In the genomic region with DNA sequence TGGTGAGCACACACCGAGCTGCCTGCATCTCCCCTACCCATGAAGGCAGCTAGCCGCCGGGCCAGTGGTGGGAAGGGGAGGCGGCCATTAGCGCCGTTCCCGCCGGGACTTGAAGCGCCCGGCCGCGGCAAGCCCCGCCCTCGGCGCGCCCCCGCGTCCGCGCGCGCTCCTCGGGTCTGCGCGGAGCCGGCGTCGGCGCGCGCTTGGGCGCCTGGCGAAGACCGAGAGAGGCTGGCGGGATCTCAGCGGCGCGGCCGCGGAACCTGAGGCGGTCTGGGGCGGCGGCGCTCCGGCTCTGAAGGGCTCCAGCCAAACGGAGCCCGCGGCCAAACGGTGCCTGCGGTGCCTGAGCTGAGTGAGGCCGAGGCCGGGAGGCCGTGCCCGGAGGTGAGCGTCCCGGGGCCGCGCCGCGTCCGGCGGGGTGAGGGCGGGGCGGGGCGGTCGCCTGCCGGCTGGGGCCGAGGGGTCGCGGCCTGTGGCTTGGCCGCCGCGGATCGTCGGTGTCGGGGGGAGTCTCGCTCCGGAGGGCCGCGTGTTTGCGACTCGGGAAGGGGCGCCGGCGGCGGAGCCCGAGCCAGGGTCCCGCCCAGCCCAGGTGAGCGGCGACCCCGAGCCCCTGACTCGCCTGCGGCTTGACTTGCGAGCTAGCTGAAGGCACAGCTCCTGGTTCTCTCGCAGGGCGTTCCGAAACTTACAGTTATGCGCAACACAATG, we compare ENCODE assay signal across 1 cellular context.
TF ChIP-seq lines count a peak whose summit lies in the region.

A gene with protein sequence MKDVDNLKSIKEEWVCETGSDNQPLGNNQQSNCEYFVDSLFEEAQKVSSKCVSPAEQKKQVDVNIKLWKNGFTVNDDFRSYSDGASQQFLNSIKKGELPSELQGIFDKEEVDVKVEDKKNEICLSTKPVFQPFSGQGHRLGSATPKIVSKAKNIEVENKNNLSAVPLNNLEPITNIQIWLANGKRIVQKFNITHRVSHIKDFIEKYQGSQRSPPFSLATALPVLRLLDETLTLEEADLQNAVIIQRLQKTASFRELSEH (plus strand): TSS at position 202 of the 714 bp plus-strand sequence. CDS start 17,852 bp downstream, outside the sequence.

TF ChIP-seq in HepG2, 621 proteins besides CTCF, POLR2A, EP300 and RAD21 (continued from another document and continues in another):
- TF ChIP-seq ZBTB44 (CRISPR knock-in tag; IDR thresholded peaks at IDR 0.05), result no peak
- TF ChIP-seq HNRNPH1 (optimal IDR thresholded peaks at IDR 0.05; ENCODE audit: low read depth, low read length), result no peak
- no peak for TF ChIP-seq TCF7L2 (IDR thresholded peaks at IDR 0.05; ENCODE audit: low read depth, low read length)
- TF ChIP-seq ASH2L (IDR thresholded peaks at IDR 0.05; ENCODE audit: insufficient read length, low read depth, low read length), result peak; percentile 70
- TF ChIP-seq, protein P1, sequence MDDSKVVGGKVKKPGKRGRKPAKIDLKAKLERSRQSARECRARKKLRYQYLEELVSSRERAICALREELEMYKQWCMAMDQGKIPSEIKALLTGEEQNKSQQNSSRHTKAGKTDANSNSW (CRISPR knock-in tag; IDR thresholded peaks at IDR 0.05; ENCODE audit: borderline replicate concordance), result no peak
- TF ChIP-seq ZNF12 (CRISPR knock-in tag; IDR thresholded peaks at IDR 0.05), result no peak
- TF ChIP-seq ZNF460 (CRISPR knock-in tag; IDR thresholded peaks at IDR 0.05; ENCODE audit: borderline replicate concordance), result no peak
- TF ChIP-seq, protein P2, sequence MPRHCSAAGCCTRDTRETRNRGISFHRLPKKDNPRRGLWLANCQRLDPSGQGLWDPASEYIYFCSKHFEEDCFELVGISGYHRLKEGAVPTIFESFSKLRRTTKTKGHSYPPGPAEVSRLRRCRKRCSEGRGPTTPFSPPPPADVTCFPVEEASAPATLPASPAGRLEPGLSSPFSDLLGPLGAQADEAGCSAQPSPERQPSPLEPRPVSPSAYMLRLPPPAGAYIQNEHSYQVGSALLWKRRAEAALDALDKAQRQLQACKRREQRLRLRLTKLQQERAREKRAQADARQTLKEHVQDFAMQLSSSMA (CRISPR knock-in tag; IDR thresholded peaks at IDR 0.05), result 0 out of 2 replicates have a peak, but pooled peaks have one; percentile 35
- peak; percentile 87 for TF ChIP-seq PHF8 (CRISPR knock-in tag; IDR thresholded peaks at IDR 0.05)
- peak; percentile 38; the same call in 1 of the 2 replicates for TF ChIP-seq ATF3 (CRISPR knock-in tag; IDR thresholded peaks at IDR 0.05)
- no peak for TF ChIP-seq ZUFSP (CRISPR knock-in tag; IDR thresholded peaks at IDR 0.05; ENCODE audit: borderline replicate concordance)
- TF ChIP-seq, protein P3, sequence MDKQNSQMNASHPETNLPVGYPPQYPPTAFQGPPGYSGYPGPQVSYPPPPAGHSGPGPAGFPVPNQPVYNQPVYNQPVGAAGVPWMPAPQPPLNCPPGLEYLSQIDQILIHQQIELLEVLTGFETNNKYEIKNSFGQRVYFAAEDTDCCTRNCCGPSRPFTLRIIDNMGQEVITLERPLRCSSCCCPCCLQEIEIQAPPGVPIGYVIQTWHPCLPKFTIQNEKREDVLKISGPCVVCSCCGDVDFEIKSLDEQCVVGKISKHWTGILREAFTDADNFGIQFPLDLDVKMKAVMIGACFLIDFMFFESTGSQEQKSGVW (CRISPR knock-in tag; IDR thresholded peaks at IDR 0.05; ENCODE audit: borderline replicate concordance), result no peak
- TF ChIP-seq SRSF4 (IDR thresholded peaks at IDR 0.05; ENCODE audit: low read depth, low read length, poor library complexity, severe bottlenecking), result no peak
- no peak for TF ChIP-seq SMAD3 (CRISPR knock-in tag; IDR thresholded peaks at IDR 0.05)
- TF ChIP-seq TEAD3 (CRISPR knock-in tag; optimal IDR thresholded peaks at IDR 0.05; ENCODE audit: borderline replicate concordance), result no peak
- no peak for TF ChIP-seq ZIK1 (CRISPR knock-in tag; IDR thresholded peaks at IDR 0.05; ENCODE audit: borderline replicate concordance, low read depth)
- peak; percentile 32; the same call in 1 of the 2 replicates for TF ChIP-seq ZNF749 (CRISPR knock-in tag; IDR thresholded peaks at IDR 0.05; ENCODE audit: borderline replicate concordance)
- TF ChIP-seq PCBP2 (optimal IDR thresholded peaks at IDR 0.05; ENCODE audit: low read depth, low read length, poor library complexity, severe bottlenecking), result no peak
- 0 out of 2 replicates have a peak, but pooled peaks have one; percentile 38 for TF ChIP-seq KMT2B (CRISPR knock-in tag; IDR thresholded peaks at IDR 0.05)
- peak; percentile 77; the same call in 1 of the 2 replicates for TF ChIP-seq ZSCAN20 (CRISPR knock-in tag; IDR thresholded peaks at IDR 0.05; ENCODE audit: borderline replicate concordance)
- TF ChIP-seq, protein P4, sequence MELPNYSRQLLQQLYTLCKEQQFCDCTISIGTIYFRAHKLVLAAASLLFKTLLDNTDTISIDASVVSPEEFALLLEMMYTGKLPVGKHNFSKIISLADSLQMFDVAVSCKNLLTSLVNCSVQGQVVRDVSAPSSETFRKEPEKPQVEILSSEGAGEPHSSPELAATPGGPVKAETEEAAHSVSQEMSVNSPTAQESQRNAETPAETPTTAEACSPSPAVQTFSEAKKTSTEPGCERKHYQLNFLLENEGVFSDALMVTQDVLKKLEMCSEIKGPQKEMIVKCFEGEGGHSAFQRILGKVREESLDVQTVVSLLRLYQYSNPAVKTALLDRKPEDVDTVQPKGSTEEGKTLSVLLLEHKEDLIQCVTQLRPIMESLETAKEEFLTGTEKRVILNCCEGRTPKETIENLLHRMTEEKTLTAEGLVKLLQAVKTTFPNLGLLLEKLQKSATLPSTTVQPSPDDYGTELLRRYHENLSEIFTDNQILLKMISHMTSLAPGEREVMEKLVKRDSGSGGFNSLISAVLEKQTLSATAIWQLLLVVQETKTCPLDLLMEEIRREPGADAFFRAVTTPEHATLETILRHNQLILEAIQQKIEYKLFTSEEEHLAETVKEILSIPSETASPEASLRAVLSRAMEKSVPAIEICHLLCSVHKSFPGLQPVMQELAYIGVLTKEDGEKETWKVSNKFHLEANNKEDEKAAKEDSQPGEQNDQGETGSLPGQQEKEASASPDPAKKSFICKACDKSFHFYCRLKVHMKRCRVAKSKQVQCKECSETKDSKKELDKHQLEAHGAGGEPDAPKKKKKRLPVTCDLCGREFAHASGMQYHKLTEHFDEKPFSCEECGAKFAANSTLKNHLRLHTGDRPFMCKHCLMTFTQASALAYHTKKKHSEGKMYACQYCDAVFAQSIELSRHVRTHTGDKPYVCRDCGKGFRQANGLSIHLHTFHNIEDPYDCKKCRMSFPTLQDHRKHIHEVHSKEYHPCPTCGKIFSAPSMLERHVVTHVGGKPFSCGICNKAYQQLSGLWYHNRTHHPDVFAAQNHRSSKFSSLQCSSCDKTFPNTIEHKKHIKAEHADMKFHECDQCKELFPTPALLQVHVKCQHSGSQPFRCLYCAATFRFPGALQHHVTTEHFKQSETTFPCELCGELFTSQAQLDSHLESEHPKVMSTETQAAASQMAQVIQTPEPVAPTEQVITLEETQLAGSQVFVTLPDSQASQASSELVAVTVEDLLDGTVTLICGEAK (IDR thresholded peaks at IDR 0.05), result no peak
- TF ChIP-seq, protein P4 (CRISPR knock-in tag; IDR thresholded peaks at IDR 0.05), result peak; percentile 67
- TF ChIP-seq LCORL (IDR thresholded peaks at IDR 0.05), result no peak
- no peak for TF ChIP-seq LCORL (CRISPR knock-in tag; IDR thresholded peaks at IDR 0.05)
- TF ChIP-seq ZNF841 (CRISPR knock-in tag; IDR thresholded peaks at IDR 0.05; ENCODE audit: borderline replicate concordance), result no peak
- TF ChIP-seq STAT6 (CRISPR knock-in tag; IDR thresholded peaks at IDR 0.05; ENCODE audit: borderline replicate concordance), result no peak
- peak; percentile 79; the same call in 1 of the 2 replicates for TF ChIP-seq ZSCAN21 (CRISPR knock-in tag; IDR thresholded peaks at IDR 0.05; ENCODE audit: borderline replicate concordance)
- TF ChIP-seq POLR2AphosphoS5 (IDR thresholded peaks at IDR 0.05; ENCODE audit: low read depth, low read length), result peak; percentile 86
- no peak for TF ChIP-seq MTA1 (CRISPR knock-in tag; IDR thresholded peaks at IDR 0.05; ENCODE audit: borderline replicate concordance)
- no peak for TF ChIP-seq ZNF501 (CRISPR knock-in tag; IDR thresholded peaks at IDR 0.05)
- TF ChIP-seq MAF1 (CRISPR knock-in tag; IDR thresholded peaks at IDR 0.05; ENCODE audit: borderline replicate concordance), result peak; percentile 55; the same call in 1 of the 2 replicates
- peak; percentile 70 for TF ChIP-seq IKZF4 (CRISPR knock-in tag; IDR thresholded peaks at IDR 0.05; ENCODE audit: borderline replicate concordance, low read depth, not compliant biosample characterization)
- TF ChIP-seq HOXA3 (CRISPR knock-in tag; IDR thresholded peaks at IDR 0.05), result peak; percentile 72; the same call in 1 of the 2 replicates
- no peak for TF ChIP-seq ISL2 (CRISPR knock-in tag; IDR thresholded peaks at IDR 0.05)
- peak; percentile 63; the same call in 1 of the 2 replicates for TF ChIP-seq IRF2 (CRISPR knock-in tag; IDR thresholded peaks at IDR 0.05)
- TF ChIP-seq POLR2AphosphoS2 (IDR thresholded peaks at IDR 0.05; ENCODE audit: low read depth, low read length), result no peak
- no peak for TF ChIP-seq EZH2 (conservative IDR thresholded peaks at IDR 0.05; ENCODE audit: low read depth, low read length)
- TF ChIP-seq PHF5A (CRISPR knock-in tag; IDR thresholded peaks at IDR 0.05; ENCODE audit: low read depth, unreplicated experiment), result peak; percentile 4
- no peak for TF ChIP-seq NFE2L1 (CRISPR knock-in tag; IDR thresholded peaks at IDR 0.05; ENCODE audit: borderline replicate concordance)
- TF ChIP-seq, protein P5, sequence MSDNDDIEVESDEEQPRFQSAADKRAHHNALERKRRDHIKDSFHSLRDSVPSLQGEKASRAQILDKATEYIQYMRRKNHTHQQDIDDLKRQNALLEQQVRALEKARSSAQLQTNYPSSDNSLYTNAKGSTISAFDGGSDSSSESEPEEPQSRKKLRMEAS (IDR thresholded peaks at IDR 0.05), result peak; percentile 56
- TF ChIP-seq ZNF225 (CRISPR knock-in tag; IDR thresholded peaks at IDR 0.05), result no peak
